28 cellular contexts compared by ENCODE assay signal in the genomic region with DNA sequence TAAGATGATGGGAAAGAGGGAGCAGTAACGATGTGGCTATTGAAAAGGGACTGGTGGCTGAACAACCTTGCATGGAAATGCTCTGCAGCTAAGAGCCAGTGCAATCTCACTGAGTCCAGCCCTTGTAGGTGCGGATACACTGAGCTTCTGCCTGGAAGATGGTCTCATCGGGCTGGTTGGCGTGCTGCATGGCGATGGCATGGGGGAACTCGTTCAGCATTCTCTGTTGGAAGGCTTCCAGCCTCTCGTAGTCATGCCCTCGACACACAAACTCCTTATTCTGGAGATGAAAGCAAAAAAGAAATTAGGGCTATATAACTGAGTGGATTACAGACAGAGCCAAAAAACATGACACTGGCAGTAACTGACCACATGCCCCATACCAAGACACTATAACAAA.
"Had no signal": no experiment of that assay in that cellular context is flagged by ENCODE, and none has a peak within 500 bp of the region (broad histone marks: within the 10 kb centered on the region; RNA-seq: fewer than 3 reads in every experiment).

No MANE protein-coding gene starts in this region.

- H2AFZ ChIP-seq: hepatocyte, parathyroid adenoma had no signal

- ATAC-seq: esophagus mucosa; gastrocnemius medialis; heart left ventricle; left cardiac atrium; left lung; mucosa of descending colon; natural killer cell treated with Interleukin-12 subunit alpha and Interleukin-12 subunit beta and Interleukin-15 and Interleukin-18, amount 100 ng/mL, for 72 hours; sciatic nerve; stimulated activated naive CD8-positive, alpha-beta T cell treated with anti-CD3 and anti-CD28 coated beads, Interleukin-15, amount 100 ng/mL, for 72 hours had no signal

- H3K79me2 ChIP-seq: hepatocyte, parathyroid adenoma had no signal

- H3K4me1 ChIP-seq: gastrocnemius medialis, left lung, prostate gland, right atrium auricular region had no signal

- H3K9ac ChIP-seq: parathyroid adenoma had no signal

- H3K4me3 ChIP-seq: gastrocnemius medialis, heart left ventricle, hepatocyte, left lung, mucosa of descending colon, prostate gland, right atrium auricular region, smooth muscle cell, thyroid gland had no signal

- DNase-seq: cortex of kidney; effector CD8-positive, alpha-beta T cell; endodermal cell; foreskin fibroblast; gastrocnemius medialis; heart left ventricle; kidney; left cardiac atrium; left lung; mesenchymal stem cell; mucosa of descending colon; naive B cell; stimulated activated CD4-positive, alpha-beta T cell treated with anti-CD3 and anti-CD28 coated beads, Interleukin-12 subunit alpha, Interleukin-12 subunit beta, amount 100 ng/mL, for 4 hours; stimulated activated CD4-positive, alpha-beta T cell treated with anti-CD3 and anti-CD28 coated beads, Interleukin-1b, Interleukin-23, amount 100 ng/mL, for 48 hours; stimulated activated CD4-positive, alpha-beta T cell treated with anti-CD3 and anti-CD28 coated beads, Interleukin-4, amount 100 ng/mL, for 1 hour; stimulated activated CD8-positive, alpha-beta memory T cell treated with anti-CD3 and anti-CD28 coated beads, Interleukin-4, amount 100 ng/mL, for 48 hours; stimulated activated naive CD4-positive, alpha-beta T cell; stimulated activated naive CD8-positive, alpha-beta T cell treated with anti-CD3 and anti-CD28 coated beads, Interleukin-15, amount 100 ng/mL, for 72 hours; thyroid gland had no signal

- H3K27me3 ChIP-seq: gastrocnemius medialis, heart left ventricle, hepatocyte, left lung, right atrium auricular region, thyroid gland had no signal

- H3K9me3 ChIP-seq: gastrocnemius medialis, heart left ventricle, left lung, mucosa of descending colon, prostate gland, right atrium auricular region, thyroid gland had no signal

- H3K4me2 ChIP-seq: hepatocyte, smooth muscle cell had no signal

- H3K36me3 ChIP-seq: prostate gland, thyroid gland had no signal

- H3K27ac ChIP-seq: epithelial cell of prostate, gastrocnemius medialis, heart left ventricle, hepatocyte, left lung, parathyroid adenoma, prostate gland, right atrium auricular region, thyroid gland had no signal
